In genomic region chr6:169088761-169089160, GRCh38 we compare ENCODE assay signal across 20 cellular contexts.
DNase-seq lines count a peak whose midpoint lies in the region; ATAC-seq, FAIRE-seq and TF ChIP-seq lines count a peak whose summit lies in the region.
"Had no signal": no experiment of that assay in that cellular context is flagged by ENCODE, and none has a peak within 500 bp of the region (broad histone marks: within the 10 kb centered on the region; RNA-seq: fewer than 3 reads in every experiment).

No MANE protein-coding gene starts in this region.

- no peaks in the 10 kb centered on the region for H3K79me1 ChIP-seq in H1 (ENCODE audit: low read depth, low read length)

- H4K91ac ChIP-seq in H1 (replicated peaks; ENCODE audit: insufficient read length, low read length), result peak overlapping the region; percentile 35

- BruUV-seq in OCI-LY7 (replicated peaks; lab: Mats Ljungman, UMichigan), result no TSS peak

- H3K23me2 ChIP-seq in H1 (ENCODE audit: low read depth, low read length), result no peaks in the 10 kb centered on the region

- no peaks in the 10 kb centered on the region for H3K27me3 ChIP-seq in H1 (replicated peaks in 1 of 4; ENCODE audit: control insufficient read depth in 3 of 4, extremely low read depth in 1 of 4, insufficient read depth in 3 of 4, low read length in 3 of 4)
- no peaks in the 10 kb centered on the region for H3K27me3 ChIP-seq in naive thymus-derived CD4-positive, alpha-beta T cell (ENCODE audit: control insufficient read depth in 2 of 2, insufficient read depth in 2 of 2, low read length in 2 of 2)
- H3K27me3 ChIP-seq: BLaER1 had no signal

- H3K36me3 ChIP-seq in H1 (ENCODE audit: control insufficient read depth in 2 of 4, insufficient read depth in 4 of 4, low read length in 3 of 4) (no peaks in the 10 kb centered on the region; a peak in 2 of 8 replicates), OCI-LY7 (ENCODE audit: insufficient read depth, low read length) (no peaks in the 10 kb centered on the region)
- no peaks in the 10 kb centered on the region for H3K36me3 ChIP-seq in naive thymus-derived CD4-positive, alpha-beta T cell (ENCODE audit: control insufficient read depth in 2 of 3, insufficient read depth in 3 of 3, low read length in 3 of 3)
- H3K36me3 ChIP-seq: BLaER1 had no signal

- TF ChIP-seq CTCF in H1 (IDR thresholded peaks at IDR 0.05; ENCODE audit: control extremely low read depth in 1 of 3, insufficient read depth in 1 of 3, low read depth in 1 of 3, low read length in 3 of 3), result no peak
- TF ChIP-seq CTCF in nephron (IDR thresholded peaks at IDR 0.05; ENCODE audit: unreplicated experiment in 3 of 3), result no peak
- no peak for TF ChIP-seq CTCF in osteocyte (IDR thresholded peaks at IDR 0.05)
- no peak for TF ChIP-seq CTCF in OCI-LY7 (conservative IDR thresholded peaks at IDR 0.05; ENCODE audit: low read length)

- no peak overlapping the region for H2BK5ac ChIP-seq in H1 (ENCODE audit: low read depth, low read length)

- no peaks in the 10 kb centered on the region for H3K9me2 ChIP-seq in OCI-LY7 (ENCODE audit: insufficient read depth, low read length)

- no peak overlapping the region for H3K23ac ChIP-seq in H1 (ENCODE audit: insufficient read length)

- no peak overlapping the region for H2BK12ac ChIP-seq in H1 (ENCODE audit: low read depth, low read length)

- no peak for DNase-seq in H1 (ENCODE audit: low read depth in 1 of 2, low spot score in 2 of 2)
- DNase-seq in osteocyte (ENCODE audit: extremely low spot score, unreplicated experiment), result no peak
- no peak for DNase-seq in OCI-LY7 (ENCODE audit: low spot score)
- no peak for DNase-seq in naive thymus-derived CD4-positive, alpha-beta T cell
- no peak for DNase-seq in medulla oblongata (ENCODE audit: extremely low spot score)
- DNase-seq: Caco-2; CD4-positive, CD25-positive, alpha-beta regulatory T cell; CD8-positive, alpha-beta T cell; DMS153; DND-41; GOT3; H7; HCEC 1CT had no signal

- H3K27ac ChIP-seq in H1 (ENCODE audit: low read depth, low read length) (no peak overlapping the region), OCI-LY7 (ENCODE audit: low read depth, low read length, poor library complexity, severe bottlenecking) (no peak overlapping the region)
- H3K27ac ChIP-seq in naive thymus-derived CD4-positive, alpha-beta T cell (ENCODE audit: low read depth, low read length), result no peak overlapping the region
- H3K27ac ChIP-seq: BLaER1, C4-2B had no signal

- no peak overlapping the region for H3K4me3 Mint-ChIP-seq in nephron
- H3K4me3 Mint-ChIP-seq in osteocyte (ENCODE audit: unreplicated experiment), result no peak overlapping the region
- H3K4me3 Mint-ChIP-seq in naive thymus-derived CD4-positive, alpha-beta T cell, result no peak overlapping the region
- H3K4me3 Mint-ChIP-seq: B cell; CD4-positive, CD25-positive, alpha-beta regulatory T cell; CD8-positive, alpha-beta T cell had no signal

- H3K9me3 ChIP-seq in H1 (ENCODE audit: insufficient read depth in 2 of 2, low read depth in 1 of 2, low read length in 1 of 2) (peaks cover 35% of the 10 kb centered on the region in 2 experiments), OCI-LY7 (ENCODE audit: low read length) (no peaks in the 10 kb centered on the region)
- peaks cover 0 to 10% (median 0%) of the 10 kb centered on the region in 3 experiments for H3K9me3 ChIP-seq in naive thymus-derived CD4-positive, alpha-beta T cell (ENCODE audit: control insufficient read depth in 2 of 3, low read length in 3 of 3)

- no peak overlapping the region for H3K4ac ChIP-seq in H1 (replicated peaks; ENCODE audit: insufficient read length, low read depth, low read length)

- no peak overlapping the region for H3K18ac ChIP-seq in H1 (ENCODE audit: extremely low read depth, low read length)

- H3K9me3 Mint-ChIP-seq in nephron (peaks cover 33% of the 10 kb centered on the region), osteocyte (ENCODE audit: unreplicated experiment) (peaks cover 15% of the 10 kb centered on the region)
- peaks cover 11 to 52% (median 24%) of the 10 kb centered on the region in 11 donors for H3K9me3 Mint-ChIP-seq in naive thymus-derived CD4-positive, alpha-beta T cell

- H3K56ac ChIP-seq in H1 (replicated peaks; ENCODE audit: insufficient read length, low read depth, low read length), result no peak overlapping the region

- H2AK5ac ChIP-seq in H1 (ENCODE audit: low read depth, low read length), result no peak overlapping the region; the same call in 1 of the 2 replicates

- TF ChIP-seq EP300 in H1 (IDR thresholded peaks at IDR 0.05; ENCODE audit: borderline replicate concordance in 1 of 2, low read depth in 2 of 2, low read length in 2 of 2), result no peak

- peak overlapping the region in 2 of 3 experiments; percentile 10 to 49 for H3K27ac Mint-ChIP-seq in nephron
- H3K27ac Mint-ChIP-seq in osteocyte (ENCODE audit: unreplicated experiment), result peak overlapping the region; percentile 57
- no peak overlapping the region for H3K27ac Mint-ChIP-seq in naive thymus-derived CD4-positive, alpha-beta T cell
- H3K27ac Mint-ChIP-seq: B cell; CD4-positive, CD25-positive, alpha-beta regulatory T cell; CD8-positive, alpha-beta T cell had no signal

- POLR2A ChIA-PET in H1 (lab: Charles Lee; ENCODE audit: partially characterized antibody) (no interaction called here), OCI-LY7 (lab: Charles Lee) (no interaction called here)
- POLR2A ChIA-PET in naive thymus-derived CD4-positive, alpha-beta T cell (lab: Charles Lee), result no interaction called here

- no peak overlapping the region for H2BK120ac ChIP-seq in H1 (replicated peaks; ENCODE audit: low read depth, low read length)

- H2AFZ ChIP-seq in H1 (ENCODE audit: low read length), result no peak overlapping the region
- no peak overlapping the region for H2AFZ ChIP-seq in OCI-LY7 (ENCODE audit: low read length)

- H2BK20ac ChIP-seq in H1 (ENCODE audit: low read length), result no peak overlapping the region

- H4K5ac ChIP-seq in H1 (ENCODE audit: insufficient read length, low read depth, low read length), result no peak overlapping the region

- H4K8ac ChIP-seq in H1 (ENCODE audit: extremely low read depth, insufficient read depth, low read length), result no peak overlapping the region

- intact Hi-C loops in OCI-LY7 (cut with micrococcal nuclease; ENCODE audit: unreplicated experiment), result no loop called here
- intact Hi-C loops in naive thymus-derived CD4-positive, alpha-beta T cell (cut with micrococcal nuclease), result no loop called here

- H3K27me3 Mint-ChIP-seq in nephron (ENCODE audit: low read depth) (no peaks in the 10 kb centered on the region), osteocyte (ENCODE audit: unreplicated experiment) (no peaks in the 10 kb centered on the region)
- peaks cover 0 to 11% (median 0%) of the 10 kb centered on the region in 5 donors for H3K27me3 Mint-ChIP-seq in naive thymus-derived CD4-positive, alpha-beta T cell
- H3K27me3 Mint-ChIP-seq: B cell; CD4-positive, CD25-positive, alpha-beta regulatory T cell had no signal

- no peak overlapping the region for H3K14ac ChIP-seq in H1 (ENCODE audit: insufficient read length)

- peaks cover 6% of the 10 kb centered on the region for H3K36me3 Mint-ChIP-seq in nephron (ENCODE audit: low read depth)
- peaks cover 17% of the 10 kb centered on the region for H3K36me3 Mint-ChIP-seq in osteocyte (ENCODE audit: unreplicated experiment)
- H3K36me3 Mint-ChIP-seq in naive thymus-derived CD4-positive, alpha-beta T cell, result peaks cover 0 to 4% (median 0%) of the 10 kb centered on the region in 5 donors
- H3K36me3 Mint-ChIP-seq: CD4-positive, CD25-positive, alpha-beta regulatory T cell; CD8-positive, alpha-beta T cell had no signal

- H3K4me1 Mint-ChIP-seq in nephron (peaks cover 22% of the 10 kb centered on the region), osteocyte (ENCODE audit: unreplicated experiment) (peaks cover 52% of the 10 kb centered on the region)
- H3K4me1 Mint-ChIP-seq in naive thymus-derived CD4-positive, alpha-beta T cell, result no peaks in the 10 kb centered on the region
- H3K4me1 Mint-ChIP-seq: B cell; CD4-positive, CD25-positive, alpha-beta regulatory T cell had no signal

- CTCF ChIA-PET in H1 (lab: Charles Lee; ENCODE audit: partially characterized antibody) (no interaction called here), OCI-LY7 (lab: Charles Lee; ENCODE audit: unreplicated experiment) (no interaction called here)
- CTCF ChIA-PET in naive thymus-derived CD4-positive, alpha-beta T cell (lab: Charles Lee), result no interaction called here

- TF ChIP-seq RAD21 in H1 (IDR thresholded peaks at IDR 0.05 in 1 of 2, conservative IDR thresholded peaks at IDR 0.05 in 1 of 2; ENCODE audit: low read depth in 2 of 2, low read length in 2 of 2), result no peak

- no peak overlapping the region for H3K4me3 ChIP-seq in H1 (ENCODE audit: extremely low read depth in 1 of 4, insufficient read depth in 2 of 4, low read depth in 3 of 4, low read length in 4 of 4)
- H3K4me3 ChIP-seq in OCI-LY7 (ENCODE audit: low read depth, low read length, poor library complexity, severe bottlenecking), result no peak overlapping the region
- no peak overlapping the region for H3K4me3 ChIP-seq in naive thymus-derived CD4-positive, alpha-beta T cell (ENCODE audit: low read length)
- H3K4me3 ChIP-seq: BLaER1 had no signal

- H2BK15ac ChIP-seq in H1 (ENCODE audit: low read length), result no peak overlapping the region

- no peak for TF ChIP-seq POLR2A in H1 (IDR thresholded peaks at IDR 0.05; ENCODE audit: control extremely low read depth in 1 of 2, low read depth in 2 of 2, low read length in 2 of 2)

- H3K4me1 ChIP-seq in H1 (replicated peaks in 1 of 4; ENCODE audit: control insufficient read depth in 3 of 4, insufficient read depth in 4 of 4, low read length in 3 of 4), result peaks cover 0 to 5% (median 0%) of the 10 kb centered on the region in 4 experiments; a peak in 2 of 7 replicates
- no peaks in the 10 kb centered on the region for H3K4me1 ChIP-seq in OCI-LY7 (ENCODE audit: insufficient read depth, low read length, poor library complexity, severe bottlenecking)
- no peaks in the 10 kb centered on the region for H3K4me1 ChIP-seq in naive thymus-derived CD4-positive, alpha-beta T cell (ENCODE audit: control insufficient read depth in 2 of 2, insufficient read depth in 2 of 2, low read length in 2 of 2)
- H3K4me1 ChIP-seq: BLaER1, Caco-2 had no signal

- H3K9ac ChIP-seq in H1 (replicated peaks in 1 of 4; ENCODE audit: extremely low read depth in 1 of 4, low read depth in 3 of 4, low read length in 3 of 4), result no peak overlapping the region
- H3K9ac ChIP-seq: BLaER1 had no signal

- WGBS in H1 (ENCODE audit: extremely low coverage in 1 of 2, insufficient coverage in 1 of 2, insufficient read length in 1 of 2, insufficient replicate concordance in 2 of 2, low coverage in 1 of 2, low lambda C conversion rate in 2 of 2, missing lambda C conversion rate in 1 of 2), 2 experiments, result 97% methylated on average over 2 of the region's 2 CpGs; no CpG with 5 or more reads in 1 of the 2 experiments

- H3K79me2 ChIP-seq in H1 (ENCODE audit: control insufficient read depth in 1 of 2, insufficient read depth in 2 of 2, low read length in 2 of 2) (no peaks in the 10 kb centered on the region), OCI-LY7 (ENCODE audit: insufficient read depth, low read depth, low read length) (no peaks in the 10 kb centered on the region)

- no peak for ATAC-seq in HG03280 (IDR thresholded peaks at IDR 0.05; ENCODE audit: unreplicated experiment)
- ATAC-seq in naive thymus-derived CD4-positive, alpha-beta T cell, result no peak
- ATAC-seq: CD8-positive, alpha-beta T cell had no signal

- H4K20me1 ChIP-seq in H1 (replicated peaks in 1 of 2; ENCODE audit: control insufficient read depth in 1 of 2, insufficient read depth in 2 of 2, low read length in 2 of 2), result no peaks in the 10 kb centered on the region
- H4K20me1 ChIP-seq in OCI-LY7 (ENCODE audit: insufficient read depth, low read length), result no peaks in the 10 kb centered on the region
- H4K20me1 ChIP-seq: BLaER1 had no signal

- H3K4me2 ChIP-seq in H1 (ENCODE audit: insufficient read depth in 1 of 2, low read depth in 2 of 2, low read length in 2 of 2) (no peak overlapping the region), OCI-LY7 (ENCODE audit: low read length) (no peak overlapping the region)
- H3K4me2 ChIP-seq: BLaER1 had no signal

- no peak for FAIRE-seq in H1 (lab: Jason Lieb, UNC)
- FAIRE-seq: A204.1, GM12892 had no signal

Comparison
In these comparisons a context has a peak if more than half of its experiments do, and no peak if none do; other contexts are left out.
1. H3K27ac Mint-ChIP-seq: peak in nephron (2 of 3) and osteocyte (single experiment); none in naive thymus-derived CD4-positive, alpha-beta T cell (0 of 9).